ENCODE assay signal across 21 cellular contexts in the genomic region with DNA sequence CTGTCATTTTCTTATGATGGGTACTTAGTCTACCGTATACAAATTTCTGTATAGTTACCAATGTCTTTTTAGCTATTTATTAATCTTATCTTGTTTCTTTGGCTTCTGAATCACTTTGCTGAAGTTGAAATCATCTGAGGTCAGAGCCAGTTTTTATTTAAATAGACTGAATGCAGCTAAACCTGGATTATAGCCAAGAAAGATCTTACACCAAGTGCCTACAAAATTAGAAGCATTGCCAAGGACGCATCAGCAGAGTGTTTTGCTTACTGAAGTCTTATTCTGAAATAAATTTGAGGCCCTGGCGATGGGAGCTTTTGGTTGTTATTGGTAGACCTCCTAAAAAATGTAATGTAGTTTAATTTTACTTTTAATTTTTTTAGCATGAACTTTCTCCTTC.
"Had no signal": no experiment of that assay in that cellular context is flagged by ENCODE, and none has a peak within 500 bp of the region (broad histone marks: within the 10 kb centered on the region; RNA-seq: fewer than 3 reads in every experiment).

No MANE protein-coding gene starts in this region.

- H3K4me3 Mint-ChIP-seq: IgD-negative memory B cell had no signal

- H3K9me3 ChIP-seq: MG63, SJCRH30 had no signal

- H3K27ac Mint-ChIP-seq: IgD-negative memory B cell had no signal

- ATAC-seq: K562, SK-N-SH treated with all-trans-retinoic acid at 6 μM for 48 hours had no signal

- H3K4me3 ChIP-seq: K562, MG63, SJCRH30 had no signal

- H3K36me3 Mint-ChIP-seq: IgD-negative memory B cell had no signal

- H3K9me3 Mint-ChIP-seq: IgD-negative memory B cell had no signal

- H3K36me3 ChIP-seq: MG63, SJCRH30 had no signal

- H3K27ac ChIP-seq: HL-60, KMS-11, SJCRH30 had no signal

- H3K27me3 ChIP-seq: MG63 had no signal

- H3K4me1 Mint-ChIP-seq: IgD-negative memory B cell had no signal

- DNase-seq: Kasumi-1, MG63, NCI-H1092, NCI-H1436 treated with DMSO at 0.1 percent for 48 hours, NCI-H1694, NCI-H2029 treated with DMSO at 0.1 percent for 48 hours, NCI-H2107, NCI-H2171 treated with DMSO at 0.1 percent for 48 hours, NCI-H510A, NCI-H524 treated with DMSO at 0.1 percent for 48 hours, NCI-H69, NCI-H774, RPMI8226, SHP77 treated with DMSO at 0.1 percent for 48 hours, SJCRH30, T-helper 1 cell had no signal

- H3K4me1 ChIP-seq: SJCRH30 had no signal
